In genomic region chrX:139844163-139844562, GRCh38 we compare ENCODE assay signal across 9 cellular contexts.
DNase-seq lines count a peak whose midpoint lies in the region; ATAC-seq and TF ChIP-seq lines count a peak whose summit lies in the region.
"Had no signal": no experiment of that assay in that cellular context is flagged by ENCODE, and none has a peak within 500 bp of the region (broad histone marks: within the 10 kb centered on the region; RNA-seq: fewer than 3 reads in every experiment).

No MANE protein-coding gene starts in this region.

- H3K27ac Mint-ChIP-seq in activated CD4-positive, alpha-beta T cell treated with anti-CD3 and anti-CD28 coated beads for 36 hours = no peak overlapping the region
- H3K27ac Mint-ChIP-seq in GM23338 (no peak overlapping the region), natural killer cell (peak overlapping the region in 1 of 2 donors; percentile 45)

- no peak overlapping the region for H2AFZ ChIP-seq in GM23338

- H3K4me1 Mint-ChIP-seq in activated CD4-positive, alpha-beta T cell treated with anti-CD3 and anti-CD28 coated beads for 36 hours = peaks cover 13% of the 10 kb centered on the region
- H3K4me1 Mint-ChIP-seq in GM23338 = peaks cover 19% of the 10 kb centered on the region
- H3K4me1 Mint-ChIP-seq in natural killer cell = peaks cover 0 to 5% of the 10 kb centered on the region in 2 donors

- H3K4me3 ChIP-seq in GM23338 (no peak overlapping the region), mucosa of descending colon (no peak overlapping the region)
- H3K4me3 ChIP-seq: thoracic aorta had no signal

- peaks cover 8% of the 10 kb centered on the region for H3K36me3 Mint-ChIP-seq in activated CD4-positive, alpha-beta T cell treated with anti-CD3 and anti-CD28 coated beads for 36 hours (ENCODE audit: low read depth)
- H3K36me3 Mint-ChIP-seq in GM23338 (ENCODE audit: low read depth) (peaks cover 8% of the 10 kb centered on the region), natural killer cell (no peaks in the 10 kb centered on the region)

- no peak for TF ChIP-seq CTCF in GM23338 (conservative IDR thresholded peaks at IDR 0.05; ENCODE audit: low read depth in 2 of 2)
- no peak for TF ChIP-seq CTCF in mucosa of descending colon (IDR thresholded peaks at IDR 0.05)
- no peak for TF ChIP-seq CTCF in natural killer cell (IDR thresholded peaks at IDR 0.05)

- H3K4me3 Mint-ChIP-seq in activated CD4-positive, alpha-beta T cell treated with anti-CD3 and anti-CD28 coated beads for 36 hours = no peak overlapping the region
- no peak overlapping the region for H3K4me3 Mint-ChIP-seq in GM23338
- H3K4me3 Mint-ChIP-seq in natural killer cell = no peak overlapping the region

- POLR2A ChIA-PET in activated CD4-positive, alpha-beta T cell treated with anti-CD3 and anti-CD28 coated beads for 36 hours (lab: Charles Lee) = no interaction called here

- 0 out of 2 replicates have a peak overlapping the region, but pooled peaks have one; percentile 40 for H3K4me2 ChIP-seq in GM23338

- H3K9me2 ChIP-seq in GM23338 (ENCODE audit: insufficient read depth) = no peaks in the 10 kb centered on the region

- peaks cover 4% of the 10 kb centered on the region for H3K9me3 Mint-ChIP-seq in activated CD4-positive, alpha-beta T cell treated with anti-CD3 and anti-CD28 coated beads for 36 hours (ENCODE audit: low read depth)
- 0 out of 3 replicates have a peak, but pooled peaks cover 2% of the 10 kb centered on the region for H3K9me3 Mint-ChIP-seq in GM23338
- no peaks in the 10 kb centered on the region for H3K9me3 Mint-ChIP-seq in natural killer cell

- H4K20me1 ChIP-seq in GM23338 (replicated peaks; ENCODE audit: insufficient read depth) = peaks cover 4% of the 10 kb centered on the region; the same call in 1 of the 2 replicates

- H3K79me2 ChIP-seq in GM23338 (replicated peaks; ENCODE audit: insufficient read depth) = peaks cover 50% of the 10 kb centered on the region

- H3K9me3 ChIP-seq in mucosa of descending colon = no peaks in the 10 kb centered on the region
- H3K9me3 ChIP-seq: thoracic aorta had no signal

- H3K27ac ChIP-seq in GM23338 (ENCODE audit: low read depth) = no peak overlapping the region
- H3K27ac ChIP-seq: thoracic aorta had no signal

- peak; percentile 96 for ATAC-seq in activated CD4-positive, alpha-beta T cell treated with anti-CD3 and anti-CD28 coated beads for 36 hours
- no peak for ATAC-seq in GM23338
- peak; percentile 63 for ATAC-seq in mucosa of descending colon
- ATAC-seq in natural killer cell = no peak
- ATAC-seq in HG03097 (IDR thresholded peaks at IDR 0.05; ENCODE audit: low FRiP score, unreplicated experiment) = no peak

- no peaks in the 10 kb centered on the region for H3K27me3 Mint-ChIP-seq in activated CD4-positive, alpha-beta T cell treated with anti-CD3 and anti-CD28 coated beads for 36 hours
- H3K27me3 Mint-ChIP-seq in GM23338 (ENCODE audit: insufficient read depth, low read depth, poor library complexity) (no peaks in the 10 kb centered on the region), natural killer cell (ENCODE audit: low read depth in 2 of 2) (no peaks in the 10 kb centered on the region)

- H3K27me3 ChIP-seq in GM23338 (ENCODE audit: insufficient read depth) = no peaks in the 10 kb centered on the region

- H3K4me1 ChIP-seq in GM23338 (ENCODE audit: insufficient read depth) (peaks cover 18% of the 10 kb centered on the region), mucosa of descending colon (ENCODE audit: low read depth) (peaks cover 3% of the 10 kb centered on the region)

- DNase-seq in activated CD4-positive, alpha-beta T cell treated with anti-CD3 and anti-CD28 coated beads for 36 hours = peak; percentile 10
- DNase-seq in activated CD4-positive, alpha-beta T cell treated with anti-CD3 and anti-CD28 coated beads, Interleukin-2, amount 50 U/mL, for 48 hours = no peak
- no peak for DNase-seq in GM23338 (ENCODE audit: low spot score)
- peak; percentile 51 for DNase-seq in NCI-H1436 treated with DMSO at 0.1 percent for 48 hours (lab: John Stamatoyannopoulos, UW)
- DNase-seq in mucosa of descending colon = peak in 1 of 3 donors; percentile 21
- no peak for DNase-seq in natural killer cell
- no peak for DNase-seq in stimulated activated CD4-positive, alpha-beta T cell treated with anti-CD3 and anti-CD28 coated beads, Interleukin-15, amount 100 ng/mL, for 24 hours

- H3K36me3 ChIP-seq in GM23338 (ENCODE audit: insufficient read depth) (no peaks in the 10 kb centered on the region), mucosa of descending colon (ENCODE audit: low read depth) (no peaks in the 10 kb centered on the region)
- H3K36me3 ChIP-seq: thoracic aorta had no signal

- CTCF ChIA-PET in activated CD4-positive, alpha-beta T cell treated with anti-CD3 and anti-CD28 coated beads for 36 hours (lab: Charles Lee) = no interaction called here

- no peaks in the 10 kb centered on the region for H3F3A ChIP-seq in GM23338 (replicated peaks; ENCODE audit: low read depth)

- intact Hi-C loops in activated CD4-positive, alpha-beta T cell treated with anti-CD3 and anti-CD28 coated beads for 36 hours (cut with DNase I, micrococcal nuclease) = no loop called here
- intact Hi-C loops in mucosa of descending colon (cut with DNase I, micrococcal nuclease) = no loop called here
- intact Hi-C loops in natural killer cell (cut with micrococcal nuclease) = no loop called here

TF ChIP-seq in GM23338, 12 proteins besides CTCF, POLR2A, EP300 and RAD21 (continues in another document):
- TF ChIP-seq STAT1 (IDR thresholded peaks at IDR 0.05; ENCODE audit: unreplicated experiment) = no peak
- TF ChIP-seq NANOG (IDR thresholded peaks at IDR 0.05; ENCODE audit: borderline replicate concordance) = no peak
- TF ChIP-seq ZNF331 (CRISPR knock-in tag; IDR thresholded peaks at IDR 0.05; ENCODE audit: low read depth) = no peak
- TF ChIP-seq, protein P1, sequence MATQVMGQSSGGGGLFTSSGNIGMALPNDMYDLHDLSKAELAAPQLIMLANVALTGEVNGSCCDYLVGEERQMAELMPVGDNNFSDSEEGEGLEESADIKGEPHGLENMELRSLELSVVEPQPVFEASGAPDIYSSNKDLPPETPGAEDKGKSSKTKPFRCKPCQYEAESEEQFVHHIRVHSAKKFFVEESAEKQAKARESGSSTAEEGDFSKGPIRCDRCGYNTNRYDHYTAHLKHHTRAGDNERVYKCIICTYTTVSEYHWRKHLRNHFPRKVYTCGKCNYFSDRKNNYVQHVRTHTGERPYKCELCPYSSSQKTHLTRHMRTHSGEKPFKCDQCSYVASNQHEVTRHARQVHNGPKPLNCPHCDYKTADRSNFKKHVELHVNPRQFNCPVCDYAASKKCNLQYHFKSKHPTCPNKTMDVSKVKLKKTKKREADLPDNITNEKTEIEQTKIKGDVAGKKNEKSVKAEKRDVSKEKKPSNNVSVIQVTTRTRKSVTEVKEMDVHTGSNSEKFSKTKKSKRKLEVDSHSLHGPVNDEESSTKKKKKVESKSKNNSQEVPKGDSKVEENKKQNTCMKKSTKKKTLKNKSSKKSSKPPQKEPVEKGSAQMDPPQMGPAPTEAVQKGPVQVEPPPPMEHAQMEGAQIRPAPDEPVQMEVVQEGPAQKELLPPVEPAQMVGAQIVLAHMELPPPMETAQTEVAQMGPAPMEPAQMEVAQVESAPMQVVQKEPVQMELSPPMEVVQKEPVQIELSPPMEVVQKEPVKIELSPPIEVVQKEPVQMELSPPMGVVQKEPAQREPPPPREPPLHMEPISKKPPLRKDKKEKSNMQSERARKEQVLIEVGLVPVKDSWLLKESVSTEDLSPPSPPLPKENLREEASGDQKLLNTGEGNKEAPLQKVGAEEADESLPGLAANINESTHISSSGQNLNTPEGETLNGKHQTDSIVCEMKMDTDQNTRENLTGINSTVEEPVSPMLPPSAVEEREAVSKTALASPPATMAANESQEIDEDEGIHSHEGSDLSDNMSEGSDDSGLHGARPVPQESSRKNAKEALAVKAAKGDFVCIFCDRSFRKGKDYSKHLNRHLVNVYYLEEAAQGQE (IDR thresholded peaks at IDR 0.05; ENCODE audit: unreplicated experiment) = no peak
- no peak for TF ChIP-seq JUNB (IDR thresholded peaks at IDR 0.05; ENCODE audit: unreplicated experiment)
- TF ChIP-seq ZNF114 (CRISPR knock-in tag; IDR thresholded peaks at IDR 0.05) = no peak

Comparison
In these comparisons a context has a peak if more than half of its experiments do, and no peak if none do; other contexts are left out.
1. DNase-seq: peak in activated CD4-positive, alpha-beta T cell treated with anti-CD3 and anti-CD28 coated beads for 36 hours (single experiment) and NCI-H1436 treated with DMSO at 0.1 percent for 48 hours (single experiment); none in activated CD4-positive, alpha-beta T cell treated with anti-CD3 and anti-CD28 coated beads, Interleukin-2, amount 50 U/mL, for 48 hours (0 of 2), GM23338 (single experiment), natural killer cell (single experiment) and stimulated activated CD4-positive, alpha-beta T cell treated with anti-CD3 and anti-CD28 coated beads, Interleukin-15, amount 100 ng/mL, for 24 hours (single experiment).
2. ATAC-seq: peak in activated CD4-positive, alpha-beta T cell treated with anti-CD3 and anti-CD28 coated beads for 36 hours (single experiment) and mucosa of descending colon (single experiment); none in GM23338 (single experiment), natural killer cell (0 of 3) and HG03097 (single experiment).